8 cellular contexts compared by ENCODE assay signal in the genomic region with DNA sequence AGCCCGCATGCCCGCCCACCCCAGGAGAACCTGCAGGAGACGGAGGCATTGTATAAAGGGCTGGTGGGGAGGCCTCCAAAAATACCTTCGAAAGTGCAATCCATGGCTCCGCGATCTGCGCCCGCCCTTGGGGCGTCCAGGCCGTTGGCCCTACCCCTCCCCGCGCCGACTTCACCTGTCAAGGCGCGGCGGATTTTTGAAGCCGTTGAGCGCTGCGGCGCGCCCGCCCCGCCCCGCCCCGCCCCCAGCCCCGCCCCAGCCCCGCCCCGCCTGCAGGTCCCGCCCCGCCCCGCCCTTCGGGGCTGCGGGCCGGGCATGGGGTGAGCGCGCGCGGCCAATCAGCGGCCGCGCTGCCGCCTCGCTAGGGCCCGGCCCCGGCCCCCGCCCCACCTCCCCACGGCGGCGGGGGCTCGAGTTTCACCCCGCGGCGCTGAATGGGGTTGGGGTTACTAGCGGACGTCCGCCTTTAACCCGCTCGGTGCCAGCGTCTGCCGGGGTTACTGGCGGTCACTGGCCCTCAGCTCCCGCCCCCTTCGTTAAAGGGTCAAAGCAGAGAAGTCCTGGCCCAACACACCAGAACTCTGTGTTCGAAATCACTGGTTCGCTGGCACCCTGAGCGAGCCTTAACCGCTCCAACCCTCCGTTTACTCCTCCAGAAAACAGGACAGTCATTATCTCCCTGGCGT. TPM values are rescaled to one million over a fixed set of nuclear protein-coding genes. Genes with fewer than 3 reads are reported as not detected.
DNase-seq lines count a peak whose midpoint lies in the region; ATAC-seq and TF ChIP-seq lines count a peak whose summit lies in the region.

No MANE protein-coding gene starts in this region.

- H3K36me3 ChIP-seq in BE2C: peaks cover 9% of the 10 kb centered on the region

- H3K27ac Mint-ChIP-seq in activated CD4-positive, alpha-beta T cell treated with anti-CD3 and anti-CD28 coated beads, Interleukin-2, amount 10 ng/mL, durations not matched to agents 7 days and 5 days: peak overlapping the region; percentile 93
- peak overlapping the region; percentile 74 for H3K27ac Mint-ChIP-seq in dendritic cell treated with granulocyte-macrophage colony-stimulating factor and Interleukin-4, amounts not matched to agents 40 ng/mL and 50 ng/mL, for 4 days

- no peak for TF ChIP-seq POLR2A in lower leg skin (IDR thresholded peaks at IDR 0.05)

- H3K4me3 ChIP-seq in BE2C (ENCODE audit: low read depth, low read length) (peak overlapping the region; percentile 48), lower leg skin (ENCODE audit: low read depth, poor library complexity, severe bottlenecking) (no peak overlapping the region)

- peaks cover 42% of the 10 kb centered on the region for H3K36me3 Mint-ChIP-seq in activated CD4-positive, alpha-beta T cell treated with anti-CD3 and anti-CD28 coated beads, Interleukin-2, amount 10 ng/mL, durations not matched to agents 7 days and 5 days (ENCODE audit: low read depth)
- peaks cover 68% of the 10 kb centered on the region for H3K36me3 Mint-ChIP-seq in dendritic cell treated with granulocyte-macrophage colony-stimulating factor and Interleukin-4, amounts not matched to agents 40 ng/mL and 50 ng/mL, for 4 days (ENCODE audit: low read depth)

- intact Hi-C loops in dendritic cell treated with granulocyte-macrophage colony-stimulating factor and Interleukin-4, amounts not matched to agents 40 ng/mL and 50 ng/mL, for 4 days (cut with micrococcal nuclease): loop anchor here (2.0 to 10.0 kb wide), 3 partner anchors 17 to 211 kb away; a partner anchor contains a TSS
- intact Hi-C loops in lower leg skin (cut with DNase I; ENCODE audit: low total_unique reads): no loop called here

- CTCF ChIA-PET in activated CD4-positive, alpha-beta T cell treated with anti-CD3 and anti-CD28 coated beads, Interleukin-2, amount 10 ng/mL, durations not matched to agents 7 days and 5 days (lab: Charles Lee): interaction anchor here (0.8 kb wide), 1 partner anchor 170 kb away, joined by 3 read pairs; no protein-coding TSS in a partner anchor

- peaks cover 34% of the 10 kb centered on the region for H3K4me1 ChIP-seq in BE2C

- DNase-seq in BE2C: peak; percentile 79
- peak; percentile 68 to 80 for DNase-seq in NCI-H524 (lab: John Stamatoyannopoulos, UW)
- peak; percentile 86 for DNase-seq in activated CD4-positive, alpha-beta T cell treated with anti-CD3 and anti-CD28 coated beads, Interleukin-2, amount 10 ng/mL, durations not matched to agents 7 days and 5 days
- DNase-seq in lower leg skin (ENCODE audit: low spot score in 2 of 2): peak; percentile 80 to 97
- DNase-seq in stimulated activated CD4-positive, alpha-beta T cell treated with anti-CD3 and anti-CD28 coated beads, Interleukin-4, amount 100 ng/mL, for 4 hours: peak; percentile 70 to 72

- H3K4me3 Mint-ChIP-seq in activated CD4-positive, alpha-beta T cell treated with anti-CD3 and anti-CD28 coated beads, Interleukin-2, amount 10 ng/mL, durations not matched to agents 7 days and 5 days: peak overlapping the region; percentile 79
- H3K4me3 Mint-ChIP-seq in dendritic cell treated with granulocyte-macrophage colony-stimulating factor and Interleukin-4, amounts not matched to agents 40 ng/mL and 50 ng/mL, for 4 days: peak overlapping the region; percentile 67

- 1 to 2% methylated on average over 17 to 24 of the region's 69 CpGs for WGBS in lower leg skin, 2 donors

- H3K27me3 Mint-ChIP-seq in activated CD4-positive, alpha-beta T cell treated with anti-CD3 and anti-CD28 coated beads, Interleukin-2, amount 10 ng/mL, durations not matched to agents 7 days and 5 days: no peaks in the 10 kb centered on the region
- no peaks in the 10 kb centered on the region for H3K27me3 Mint-ChIP-seq in dendritic cell treated with granulocyte-macrophage colony-stimulating factor and Interleukin-4, amounts not matched to agents 40 ng/mL and 50 ng/mL, for 4 days

- POLR2A ChIA-PET in activated CD4-positive, alpha-beta T cell treated with anti-CD3 and anti-CD28 coated beads, Interleukin-2, amount 10 ng/mL, durations not matched to agents 7 days and 5 days (lab: Charles Lee): interaction anchor here (0.8 kb wide), 1 partner anchor 13 kb away, joined by 6 read pairs; a partner anchor contains a TSS

- peaks cover 92% of the 10 kb centered on the region for H3K4me1 Mint-ChIP-seq in activated CD4-positive, alpha-beta T cell treated with anti-CD3 and anti-CD28 coated beads, Interleukin-2, amount 10 ng/mL, durations not matched to agents 7 days and 5 days
- H3K4me1 Mint-ChIP-seq in dendritic cell treated with granulocyte-macrophage colony-stimulating factor and Interleukin-4, amounts not matched to agents 40 ng/mL and 50 ng/mL, for 4 days (ENCODE audit: low read depth): peaks cover 91% of the 10 kb centered on the region

- H3K9me3 Mint-ChIP-seq in activated CD4-positive, alpha-beta T cell treated with anti-CD3 and anti-CD28 coated beads, Interleukin-2, amount 10 ng/mL, durations not matched to agents 7 days and 5 days: no peaks in the 10 kb centered on the region
- H3K9me3 Mint-ChIP-seq in dendritic cell treated with granulocyte-macrophage colony-stimulating factor and Interleukin-4, amounts not matched to agents 40 ng/mL and 50 ng/mL, for 4 days: no peaks in the 10 kb centered on the region

- no peak for TF ChIP-seq CTCF in BE2C (IDR thresholded peaks at IDR 0.05; ENCODE audit: low read depth, low read length)
- TF ChIP-seq CTCF in lower leg skin (IDR thresholded peaks at IDR 0.05): no peak

- no peaks in the 10 kb centered on the region for H3K27me3 ChIP-seq in BE2C

- peak; percentile 83 for ATAC-seq in GM19025 (IDR thresholded peaks at IDR 0.05; ENCODE audit: low read depth, unreplicated experiment)
- peak; percentile 45 for ATAC-seq in HG03196 (IDR thresholded peaks at IDR 0.05; ENCODE audit: unreplicated experiment)

- no peaks in the 10 kb centered on the region for H3K9me3 ChIP-seq in BE2C

RNA-seq across cellular contexts. Expression of a gene that starts 13.2 kb away (rescaled TPM):
- 73.2 TPM for polyA plus RNA-seq in BE2C (2012; ENCODE audit: insufficient read depth, insufficient read length, low read depth)
- total RNA-seq in activated CD4-positive, alpha-beta T cell treated with anti-CD3 and anti-CD28 coated beads, Interleukin-2, amount 10 ng/mL, durations not matched to agents 7 days and 5 days: 100 to 1,000 TPM; 175 to 176 TPM
- total RNA-seq in lower leg skin: 100 to 1,000 TPM in 2 of 4 donors, 10 to 100 TPM in 2; 54.3 to 146 (median 102) TPM
